In genomic region chr16:72948238-72948559, GRCh38 we compare ENCODE assay signal across 1 cellular context.
TF ChIP-seq lines count a peak whose summit lies in the region.

No MANE protein-coding gene starts in this region.

TF ChIP-seq in HepG2, 621 proteins besides CTCF, POLR2A, EP300 and RAD21 (continued from another document):
- TF ChIP-seq GMEB1 (CRISPR knock-in tag; IDR thresholded peaks at IDR 0.05; ENCODE audit: borderline replicate concordance) (no peak), CCDC6 (CRISPR knock-in tag; IDR thresholded peaks at IDR 0.05) (no peak), TBX2 (CRISPR knock-in tag; IDR thresholded peaks at IDR 0.05; ENCODE audit: borderline replicate concordance) (0 out of 2 replicates have a peak, but pooled peaks have one; percentile 58), ONECUT2 (CRISPR knock-in tag; IDR thresholded peaks at IDR 0.05) (no peak), ZNF235 (CRISPR knock-in tag; IDR thresholded peaks at IDR 0.05; ENCODE audit: borderline replicate concordance) (no peak), ZNF678 (CRISPR knock-in tag; IDR thresholded peaks at IDR 0.05) (no peak), NFE2L2 (IDR thresholded peaks at IDR 0.05; ENCODE audit: low read length) (no peak), ZNF121 (CRISPR knock-in tag; IDR thresholded peaks at IDR 0.05) (no peak), ZNF556 (CRISPR knock-in tag; IDR thresholded peaks at IDR 0.05; ENCODE audit: borderline replicate concordance) (no peak), ELF1 (CRISPR knock-in tag; IDR thresholded peaks at IDR 0.05) (no peak), ZNF777 (CRISPR knock-in tag; IDR thresholded peaks at IDR 0.05) (no peak), ZMYM4 (CRISPR knock-in tag; IDR thresholded peaks at IDR 0.05) (peak; percentile 5; the same call in 1 of the 2 replicates), ZNF512B (CRISPR knock-in tag; IDR thresholded peaks at IDR 0.05; ENCODE audit: borderline replicate concordance) (peak; percentile 22; the same call in 1 of the 2 replicates), CBFB (CRISPR knock-in tag; IDR thresholded peaks at IDR 0.05) (peak; percentile 6; the same call in 1 of the 2 replicates), ZNF780A (CRISPR knock-in tag; IDR thresholded peaks at IDR 0.05) (no peak), PITX1 (CRISPR knock-in tag; IDR thresholded peaks at IDR 0.05) (no peak), CREB1 (IDR thresholded peaks at IDR 0.05) (no peak), CREB1 (CRISPR knock-in tag; IDR thresholded peaks at IDR 0.05) (peak; percentile 29; the same call in 1 of the 2 replicates), ZBTB20 (CRISPR knock-in tag; IDR thresholded peaks at IDR 0.05; ENCODE audit: borderline replicate concordance, low read depth) (0 out of 2 replicates have a peak, but pooled peaks have one; percentile 55), ELF4 (CRISPR knock-in tag; IDR thresholded peaks at IDR 0.05; ENCODE audit: borderline replicate concordance) (no peak), ATRX (CRISPR knock-in tag; IDR thresholded peaks at IDR 0.05; ENCODE audit: borderline replicate concordance) (no peak), ZNF3 (CRISPR knock-in tag; IDR thresholded peaks at IDR 0.05) (no peak), U2AF1 (optimal IDR thresholded peaks at IDR 0.05; ENCODE audit: low read depth, low read length) (no peak), SOX5 (CRISPR knock-in tag; IDR thresholded peaks at IDR 0.05; ENCODE audit: borderline replicate concordance) (no peak), ZNF263 (CRISPR knock-in tag; IDR thresholded peaks at IDR 0.05) (no peak), ZNF335 (CRISPR knock-in tag; IDR thresholded peaks at IDR 0.05) (no peak), LCORL (IDR thresholded peaks at IDR 0.05) (no peak), LCORL (CRISPR knock-in tag; IDR thresholded peaks at IDR 0.05) (peak; percentile 5; the same call in 1 of the 2 replicates), PCBP1 (IDR thresholded peaks at IDR 0.05; ENCODE audit: borderline replicate concordance, low read depth, low read length) (no peak)
- TF ChIP-seq, protein P1, sequence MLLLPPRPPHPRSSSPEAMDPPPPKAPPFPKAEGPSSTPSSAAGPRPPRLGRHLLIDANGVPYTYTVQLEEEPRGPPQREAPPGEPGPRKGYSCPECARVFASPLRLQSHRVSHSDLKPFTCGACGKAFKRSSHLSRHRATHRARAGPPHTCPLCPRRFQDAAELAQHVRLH (CRISPR knock-in tag; IDR thresholded peaks at IDR 0.05; ENCODE audit: borderline replicate concordance, low read depth) = no peak
- TF ChIP-seq, protein P2, sequence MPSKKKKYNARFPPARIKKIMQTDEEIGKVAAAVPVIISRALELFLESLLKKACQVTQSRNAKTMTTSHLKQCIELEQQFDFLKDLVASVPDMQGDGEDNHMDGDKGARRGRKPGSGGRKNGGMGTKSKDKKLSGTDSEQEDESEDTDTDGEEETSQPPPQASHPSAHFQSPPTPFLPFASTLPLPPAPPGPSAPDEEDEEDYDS (CRISPR knock-in tag; IDR thresholded peaks at IDR 0.05) = peak; percentile 2; the same call in 1 of the 2 replicates
- TF ChIP-seq, protein P3, sequence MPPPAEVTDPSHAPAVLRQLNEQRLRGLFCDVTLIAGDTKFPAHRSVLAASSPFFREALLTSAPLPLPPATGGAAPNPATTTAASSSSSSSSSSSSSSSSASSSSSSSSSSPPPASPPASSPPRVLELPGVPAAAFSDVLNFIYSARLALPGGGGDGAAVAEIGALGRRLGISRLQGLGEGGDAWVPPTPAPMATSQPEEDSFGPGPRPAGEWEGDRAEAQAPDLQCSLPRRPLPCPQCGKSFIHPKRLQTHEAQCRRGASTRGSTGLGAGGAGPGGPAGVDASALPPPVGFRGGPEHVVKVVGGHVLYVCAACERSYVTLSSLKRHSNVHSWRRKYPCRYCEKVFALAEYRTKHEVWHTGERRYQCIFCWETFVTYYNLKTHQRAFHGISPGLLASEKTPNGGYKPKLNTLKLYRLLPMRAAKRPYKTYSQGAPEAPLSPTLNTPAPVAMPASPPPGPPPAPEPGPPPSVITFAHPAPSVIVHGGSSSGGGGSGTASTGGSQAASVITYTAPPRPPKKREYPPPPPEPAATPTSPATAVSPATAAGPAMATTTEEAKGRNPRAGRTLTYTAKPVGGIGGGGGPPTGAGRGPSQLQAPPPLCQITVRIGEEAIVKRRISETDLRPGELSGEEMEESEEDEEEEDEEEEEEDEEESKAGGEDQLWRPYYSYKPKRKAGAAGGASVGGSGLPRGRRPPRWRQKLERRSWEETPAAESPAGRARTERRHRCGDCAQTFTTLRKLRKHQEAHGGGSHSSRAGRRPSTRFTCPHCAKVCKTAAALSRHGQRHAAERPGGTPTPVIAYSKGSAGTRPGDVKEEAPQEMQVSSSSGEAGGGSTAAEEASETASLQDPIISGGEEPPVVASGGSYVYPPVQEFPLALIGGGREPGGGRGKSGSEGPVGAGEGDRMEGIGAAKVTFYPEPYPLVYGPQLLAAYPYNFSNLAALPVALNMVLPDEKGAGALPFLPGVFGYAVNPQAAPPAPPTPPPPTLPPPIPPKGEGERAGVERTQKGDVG (CRISPR knock-in tag; IDR thresholded peaks at IDR 0.05; ENCODE audit: borderline replicate concordance) = peak; percentile 76; the same call in 1 of the 2 replicates
TF ChIP-seq in HepG2: peak in this region for 21.
